ENCODE assay signal across 12 cellular contexts in genomic region chr12:111741235-111741812, GRCh38. TPM values are rescaled to one million over a fixed set of nuclear protein-coding genes. Genes with fewer than 3 reads are reported as not detected.
DNase-seq lines count a peak whose midpoint lies in the region; TF ChIP-seq lines count a peak whose summit lies in the region.
"Had no signal": no experiment of that assay in that cellular context is flagged by ENCODE, and none has a peak within 500 bp of the region (broad histone marks: within the 10 kb centered on the region; RNA-seq: fewer than 3 reads in every experiment).

No MANE protein-coding gene starts in this region.

- no peak overlapping the region for H3K4me3 ChIP-seq in BE2C (ENCODE audit: low read depth, low read length)
- H3K4me3 ChIP-seq in choroid plexus epithelial cell (ENCODE audit: low read depth, low read length) = no peak overlapping the region
- H3K4me3 ChIP-seq in mesendoderm (ENCODE audit: low read length) = no peak overlapping the region
- H3K4me3 ChIP-seq: GM23338 had no signal

- no peak overlapping the region for H3K4me2 ChIP-seq in mesendoderm (ENCODE audit: low read length)
- H3K4me2 ChIP-seq: GM23338 had no signal

- H4K5ac ChIP-seq in mesendoderm (ENCODE audit: low read length) = no peak overlapping the region

- H3K27me3 ChIP-seq in BE2C (no peaks in the 10 kb centered on the region), mesendoderm (ENCODE audit: insufficient read depth, low read length, poor library complexity) (no peaks in the 10 kb centered on the region)

- H3K9me3 ChIP-seq in BE2C = no peaks in the 10 kb centered on the region

- H3K9ac ChIP-seq in mesendoderm (ENCODE audit: low read length) = no peak overlapping the region

- peaks cover 15% of the 10 kb centered on the region for H3K4me1 ChIP-seq in BE2C
- peaks cover 2% of the 10 kb centered on the region for H3K4me1 ChIP-seq in mesendoderm (ENCODE audit: control insufficient read depth, low read depth, low read length)

- no peak overlapping the region for H2BK120ac ChIP-seq in mesendoderm (ENCODE audit: low read depth, low read length)

- no peaks in the 10 kb centered on the region for H3K79me2 ChIP-seq in mesendoderm (ENCODE audit: control insufficient read depth, insufficient read depth, low read length)

- H2BK5ac ChIP-seq in mesendoderm (ENCODE audit: low read length) = no peak overlapping the region

- no peak overlapping the region for H4K8ac ChIP-seq in mesendoderm (ENCODE audit: low read depth, low read length)

- TF ChIP-seq CTCF in BE2C (IDR thresholded peaks at IDR 0.05; ENCODE audit: low read depth, low read length) (no peak), choroid plexus epithelial cell (conservative IDR thresholded peaks at IDR 0.05; ENCODE audit: low read depth, low read length) (no peak), GM13976 (IDR thresholded peaks at IDR 0.05; ENCODE audit: borderline replicate concordance, control extremely low read depth, extremely low read depth, insufficient read depth, missing control alignments) (no peak)

- H3K36me3 ChIP-seq in BE2C = peaks cover 6% of the 10 kb centered on the region; the same call in 1 of the 2 replicates
- peaks cover 2% of the 10 kb centered on the region for H3K36me3 ChIP-seq in mesendoderm (ENCODE audit: control insufficient read depth, insufficient read depth, low read length)

- no peak overlapping the region for H2BK15ac ChIP-seq in mesendoderm (replicated peaks; ENCODE audit: low read depth)

- no peaks in the 10 kb centered on the region for H3K79me1 ChIP-seq in mesendoderm (ENCODE audit: low read length)

- no peak overlapping the region for H3K18ac ChIP-seq in mesendoderm (ENCODE audit: low read length)

- in situ Hi-C loops in GM13976 (cut with MboI; ENCODE audit: low sequenced_read_pairs, unreplicated experiment) = no loop called here

- no peak overlapping the region for H2AK5ac ChIP-seq in mesendoderm (ENCODE audit: low read length)

- H3K4ac ChIP-seq in mesendoderm (ENCODE audit: low read depth, low read length) = no peak overlapping the region

- DNase-seq in BE2C (peak; percentile 54), NCI-H2029 treated with DMSO at 0.1 percent for 48 hours (lab: John Stamatoyannopoulos, UW) (peak; percentile 86), choroid plexus epithelial cell (ENCODE audit: low read depth) (peak; percentile 56), lung microvascular endothelial cell (ENCODE audit: low read depth in 2 of 2) (peak; percentile 87 to 96), GM13976 (ENCODE audit: low spot score) (no peak), mesendoderm (no peak), SIG-M5 treated with dmso at 0.1 percent for 504 hours (lab: John Stamatoyannopoulos, UW; ENCODE audit: unreplicated experiment) (no peak)
- no peak for DNase-seq in activated CD4-positive, alpha-beta T cell treated with anti-CD3 and anti-CD28 coated beads for 4 hours
- DNase-seq: activated T-cell treated with anti-CD3 and anti-CD28 coated beads, Interleukin-2, amount 50 U/mL, for 72 hours; effector CD8-positive, alpha-beta T cell; NCI-H345 had no signal

- H3K56ac ChIP-seq in mesendoderm (ENCODE audit: low read length) = no peak overlapping the region

- WGBS in mesendoderm (ENCODE audit: extremely low coverage, insufficient coverage, low lambda C conversion rate) = no CpG with 5 or more reads among the region's 4 CpGs

- H3K23ac ChIP-seq in mesendoderm (ENCODE audit: low read length) = no peak overlapping the region

- H3K27ac ChIP-seq in mesendoderm (ENCODE audit: low read depth, low read length) = no peak overlapping the region

RNA-seq across cellular contexts. Expression of gene ALDH2, which starts 25.4 kb away (rescaled TPM):
- 103 TPM for polyA plus RNA-seq in BE2C (2012; ENCODE audit: insufficient read depth, insufficient read length, low read depth)
- 28.5 and 49.0 TPM in 2 replicates for total RNA-seq in lung microvascular endothelial cell
- 9.7 TPM for polyA plus RNA-seq in mesendoderm (2013, experiment 1 of 2)
- 9.5 TPM for polyA plus RNA-seq in mesendoderm (2013, experiment 2 of 2)

RNA-seq across cellular contexts. Expression of gene ACAD10, which starts 55.5 kb away (rescaled TPM):
- polyA plus RNA-seq in BE2C (2012; ENCODE audit: insufficient read depth, insufficient read length, low read depth) = 24.9 TPM
- total RNA-seq in lung microvascular endothelial cell = 8.3 and 10.9 TPM in 2 replicates
- 4.9 TPM for polyA plus RNA-seq in mesendoderm (2013, experiment 1 of 2)
- 5.2 TPM for polyA plus RNA-seq in mesendoderm (2013, experiment 2 of 2)

RNA-seq across cellular contexts. Expression of gene BRAP, which starts 55.6 kb away (rescaled TPM):
- 15.5 TPM for polyA plus RNA-seq in BE2C (2012; ENCODE audit: insufficient read depth, insufficient read length, low read depth)
- 12.2 and 15.9 TPM in 2 replicates for total RNA-seq in lung microvascular endothelial cell
- 19.3 TPM for polyA plus RNA-seq in mesendoderm (2013, experiment 1 of 2)
- 19.3 TPM for polyA plus RNA-seq in mesendoderm (2013, experiment 2 of 2)

Comparison
In these comparisons a context has a peak if more than half of its experiments do, and no peak if none do; other contexts are left out.
1. DNase-seq: peak in BE2C (single experiment), NCI-H2029 treated with DMSO at 0.1 percent for 48 hours (single experiment), choroid plexus epithelial cell (single experiment) and lung microvascular endothelial cell (2 of 2); none in activated CD4-positive, alpha-beta T cell treated with anti-CD3 and anti-CD28 coated beads for 4 hours (0 of 2), GM13976 (single experiment), mesendoderm (single experiment) and SIG-M5 treated with dmso at 0.1 percent for 504 hours (single experiment).